ENCODE assay signal across 1 cellular context in the genomic region with DNA sequence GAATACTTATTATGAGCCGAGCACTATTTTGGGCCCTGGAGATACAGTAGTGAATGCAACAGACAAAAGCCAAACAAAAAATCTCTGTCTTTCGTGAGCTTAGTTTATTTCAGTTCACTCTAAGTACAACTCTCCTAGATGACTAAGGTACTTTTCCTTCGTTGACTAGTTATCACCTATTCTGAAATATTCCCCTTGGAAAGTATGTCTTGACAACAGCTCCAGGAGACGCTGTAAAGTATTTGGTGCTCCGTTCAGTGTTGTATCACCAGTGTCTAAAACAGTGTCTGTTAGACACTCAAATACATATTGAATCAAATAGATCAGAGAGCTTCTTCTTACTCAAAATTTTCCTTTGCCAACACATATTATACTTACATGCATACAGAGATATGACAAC.
TF ChIP-seq lines count a peak whose summit lies in the region.

No MANE protein-coding gene starts in this region.

TF ChIP-seq in GM12878, 131 proteins besides CTCF, POLR2A, EP300 and RAD21 (continued from another document):
- TF ChIP-seq, protein P1, sequence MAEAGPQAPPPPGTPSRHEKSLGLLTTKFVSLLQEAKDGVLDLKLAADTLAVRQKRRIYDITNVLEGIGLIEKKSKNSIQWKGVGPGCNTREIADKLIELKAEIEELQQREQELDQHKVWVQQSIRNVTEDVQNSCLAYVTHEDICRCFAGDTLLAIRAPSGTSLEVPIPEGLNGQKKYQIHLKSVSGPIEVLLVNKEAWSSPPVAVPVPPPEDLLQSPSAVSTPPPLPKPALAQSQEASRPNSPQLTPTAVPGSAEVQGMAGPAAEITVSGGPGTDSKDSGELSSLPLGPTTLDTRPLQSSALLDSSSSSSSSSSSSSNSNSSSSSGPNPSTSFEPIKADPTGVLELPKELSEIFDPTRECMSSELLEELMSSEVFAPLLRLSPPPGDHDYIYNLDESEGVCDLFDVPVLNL (IDR thresholded peaks at IDR 0.05; ENCODE audit: low read depth, low read length) = no peak
- no peak for TF ChIP-seq FOXK2 (IDR thresholded peaks at IDR 0.05)
TF ChIP-seq in GM12878: peak in this region for 0.
